ENCODE assay signal across 11 cellular contexts in genomic region chr6:30767158-30767943, GRCh38. TPM values are rescaled to one million over a fixed set of nuclear protein-coding genes. Genes with fewer than 3 reads are reported as not detected.
DNase-seq lines count a peak whose midpoint lies in the region; ATAC-seq, FAIRE-seq and TF ChIP-seq lines count a peak whose summit lies in the region.
"Had no signal": no experiment of that assay in that cellular context is flagged by ENCODE, and none has a peak within 500 bp of the region (broad histone marks: within the 10 kb centered on the region; RNA-seq: fewer than 3 reads in every experiment).

No MANE protein-coding gene starts in this region.

- H3K4me1 Mint-ChIP-seq in activated T-helper 17 cell treated with anti-CD3 and anti-CD28 coated beads, Interleukin-2, amount 50 U/mL, for 72 hours: peaks cover 63% of the 10 kb centered on the region

- peaks cover 19% of the 10 kb centered on the region for H3K36me3 Mint-ChIP-seq in activated T-helper 17 cell treated with anti-CD3 and anti-CD28 coated beads, Interleukin-2, amount 50 U/mL, for 72 hours (ENCODE audit: low read depth)

- CTCF ChIA-PET in GM10248 (lab: Yijun Ruan, JAX): interaction anchor here (0.8 to 2.6 kb wide), 12 partner anchors 10 to 320 kb away, joined by 3 to 7 read pairs (median 5); no protein-coding TSS in a partner anchor

- TF ChIP-seq CTCF in GM10248 (IDR thresholded peaks at IDR 0.05; ENCODE audit: control extremely low read depth, extremely low read depth, low read depth, missing control alignments): no peak

- no peaks in the 10 kb centered on the region for H3K27me3 Mint-ChIP-seq in activated T-helper 17 cell treated with anti-CD3 and anti-CD28 coated beads, Interleukin-2, amount 50 U/mL, for 72 hours
- H3K27me3 Mint-ChIP-seq: central memory CD8-positive, alpha-beta T cell had no signal

- H3K9me3 Mint-ChIP-seq in activated T-helper 17 cell treated with anti-CD3 and anti-CD28 coated beads, Interleukin-2, amount 50 U/mL, for 72 hours: peaks cover 3% of the 10 kb centered on the region
- H3K9me3 Mint-ChIP-seq: central memory CD8-positive, alpha-beta T cell had no signal

- ATAC-seq in HG03095 (IDR thresholded peaks at IDR 0.05; ENCODE audit: unreplicated experiment) (peak; percentile 57), HG03045 (IDR thresholded peaks at IDR 0.05; ENCODE audit: unreplicated experiment) (no peak)
- peak; percentile 40 for ATAC-seq in activated T-helper 17 cell treated with anti-CD3 and anti-CD28 coated beads, Interleukin-2, amount 50 U/mL, for 72 hours (replicated peaks)
- ATAC-seq: mucosa of descending colon had no signal

- peak; percentile 75 for DNase-seq in GM10248 (ENCODE audit: extremely low spot score)
- no peak for DNase-seq in GM19239 (ENCODE audit: insufficient read length, low spot score)
- DNase-seq in NCI-H1436 (lab: John Stamatoyannopoulos, UW): no peak
- DNase-seq in effector CD4-positive, alpha-beta T cell: no peak
- DNase-seq in NCI-H82 (lab: John Stamatoyannopoulos, UW): no peak
- DNase-seq: mucosa of descending colon, upper lobe of left lung had no signal

- FAIRE-seq in GM19239 (lab: Jason Lieb, UNC): peak; percentile 63

- peak overlapping the region; percentile 78 for H3K4me3 Mint-ChIP-seq in activated T-helper 17 cell treated with anti-CD3 and anti-CD28 coated beads, Interleukin-2, amount 50 U/mL, for 72 hours
- H3K4me3 Mint-ChIP-seq: central memory CD8-positive, alpha-beta T cell had no signal

- peak overlapping the region; percentile 95 for H3K27ac Mint-ChIP-seq in activated T-helper 17 cell treated with anti-CD3 and anti-CD28 coated beads, Interleukin-2, amount 50 U/mL, for 72 hours

- POLR2A ChIA-PET in GM10248 (lab: Yijun Ruan, JAX): interaction anchor here (0.6 to 2.4 kb wide), 2 partner anchors 23 to 153 kb away, joined by 4 to 7 read pairs; partner anchors contain the start of gene IER3

RNA-seq across cellular contexts. Expression of gene IER3, which starts 23.0 kb away (rescaled TPM):
- total RNA-seq in activated T-helper 17 cell treated with anti-CD3 and anti-CD28 coated beads, Interleukin-2, amount 50 U/mL, for 72 hours: 100 to 1,000 TPM in 1 of 2 donors, 10 to 100 TPM in 1; 55.6 to 617 TPM

RNA-seq across cellular contexts. Expression of gene FLOT1, which starts 24.9 kb away (rescaled TPM):
- total RNA-seq in activated T-helper 17 cell treated with anti-CD3 and anti-CD28 coated beads, Interleukin-2, amount 50 U/mL, for 72 hours: 100 to 1,000 TPM; 152 to 161 TPM

RNA-seq across cellular contexts. Expression of gene TUBB, which starts 47.2 kb away (rescaled TPM):
- 1,000 to 10,000 TPM; 1,139 to 1,437 TPM for total RNA-seq in activated T-helper 17 cell treated with anti-CD3 and anti-CD28 coated beads, Interleukin-2, amount 50 U/mL, for 72 hours

RNA-seq across cellular contexts. Expression of gene MDC1, which starts 50.3 kb away (rescaled TPM):
- total RNA-seq in activated T-helper 17 cell treated with anti-CD3 and anti-CD28 coated beads, Interleukin-2, amount 50 U/mL, for 72 hours: 10 to 100 TPM; 57.4 to 82.1 TPM
